Comparison of ENCODE assay signal across 8 cellular contexts in the genomic region with DNA sequence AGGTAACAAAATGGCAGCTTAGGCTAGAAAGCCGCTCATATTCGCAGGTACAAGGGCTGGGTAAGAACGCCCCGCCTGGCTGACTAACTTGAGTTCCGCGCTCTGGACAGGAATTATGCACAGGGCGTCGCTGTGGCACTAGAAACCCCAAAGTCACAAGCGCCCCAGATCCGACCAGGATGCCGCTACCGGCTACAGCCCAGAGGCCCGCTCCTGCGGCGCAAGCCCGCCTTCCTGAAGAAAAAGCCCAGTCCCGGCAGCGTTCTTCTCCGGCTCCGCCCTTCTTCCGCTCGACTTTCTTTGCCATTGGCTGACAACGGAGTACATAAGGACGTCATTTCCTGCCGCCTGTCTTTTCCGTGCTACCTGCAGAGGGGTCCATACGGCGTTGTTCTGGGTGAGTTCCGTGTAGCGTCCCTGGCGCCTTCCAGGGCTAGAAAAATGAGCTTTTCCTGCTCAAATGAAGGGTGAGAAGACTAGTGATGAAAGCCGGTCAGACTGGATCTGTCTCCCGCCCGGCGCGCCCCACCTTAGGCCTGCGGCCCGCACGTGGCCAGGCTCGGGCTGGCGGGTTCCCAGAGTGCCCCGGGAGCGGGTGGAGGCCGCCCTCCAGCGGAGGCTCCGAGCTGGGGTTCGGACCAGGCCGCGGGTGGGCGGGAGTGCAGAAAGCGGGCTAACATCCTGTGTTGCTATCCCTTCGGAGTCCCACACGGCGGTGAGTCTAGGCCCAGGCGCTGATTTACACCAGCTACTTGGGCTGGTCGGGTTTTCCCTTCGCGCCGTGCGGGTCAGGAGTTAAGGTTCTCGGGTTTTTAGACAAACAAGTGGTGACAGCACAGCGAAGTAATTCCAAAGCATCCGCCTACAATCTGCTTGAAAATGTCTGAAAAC. TPM values are rescaled to one million over a fixed set of nuclear protein-coding genes. Genes with fewer than 3 reads are reported as not detected.
A peak's percentile ranks its signal among the peaks of the same experiment; 100 is the strongest.
DNase-seq lines count a peak whose midpoint lies in the region; ATAC-seq and TF ChIP-seq lines count a peak whose summit lies in the region.

Gene RPSA, plus strand, starts transcription at position 353 of the 891 bp plus-strand sequence. CDS start 934 bp downstream, outside the sequence.

- peaks cover 38% of the 10 kb centered on the region for H3K79me2 ChIP-seq in SU-DHL-6 (ENCODE audit: insufficient read depth, low read length)

- peaks cover 7% of the 10 kb centered on the region for H3K4me1 ChIP-seq in thymus (ENCODE audit: control insufficient read depth, insufficient read depth, low read length)

- H2AFZ ChIP-seq in SU-DHL-6 (ENCODE audit: low read depth, low read length, severe bottlenecking): peak within 1 kb of the TSS; percentile 83

- no peaks in the 10 kb centered on the region for H3K9me3 Mint-ChIP-seq in activated naive CD8-positive, alpha-beta T cell treated with anti-CD3 and anti-CD28 coated beads, Interleukin-2, amount 10 ng/mL, durations not matched to agents 7 days and 5 days
- H3K9me3 Mint-ChIP-seq in osteocyte (ENCODE audit: unreplicated experiment): no peaks in the 10 kb centered on the region

- peak within 1 kb of the TSS; percentile 96 for H3K4me3 Mint-ChIP-seq in activated naive CD8-positive, alpha-beta T cell treated with anti-CD3 and anti-CD28 coated beads, Interleukin-2, amount 10 ng/mL, durations not matched to agents 7 days and 5 days
- H3K4me3 Mint-ChIP-seq in osteocyte (ENCODE audit: unreplicated experiment): peak within 1 kb of the TSS; percentile 95

- peak within 1 kb of the TSS; percentile 81 for H3K27ac ChIP-seq in SU-DHL-6 (ENCODE audit: low read depth, low read length)
- H3K27ac ChIP-seq in thymus (ENCODE audit: low read depth): peak within 1 kb of the TSS; percentile 92

- H3K36me3 Mint-ChIP-seq in activated naive CD8-positive, alpha-beta T cell treated with anti-CD3 and anti-CD28 coated beads, Interleukin-2, amount 10 ng/mL, durations not matched to agents 7 days and 5 days: peaks cover 31% of the 10 kb centered on the region
- peaks cover 27% of the 10 kb centered on the region for H3K36me3 Mint-ChIP-seq in osteocyte (ENCODE audit: unreplicated experiment)

- peaks cover 54% of the 10 kb centered on the region for H3F3A ChIP-seq in SU-DHL-6 (ENCODE audit: insufficient read depth)

- H3K4me3 ChIP-seq in SU-DHL-6 (ENCODE audit: insufficient read depth, low read length, poor library complexity, severe bottlenecking): peak within 1 kb of the TSS; percentile 78
- peak within 1 kb of the TSS; percentile 62 for H3K4me3 ChIP-seq in thymus (ENCODE audit: low read length)

- H3K4me2 ChIP-seq in SU-DHL-6 (ENCODE audit: low read depth, low read length, poor library complexity, severe bottlenecking): peak within 1 kb of the TSS; percentile 86

- H3K9me3 ChIP-seq in SU-DHL-6 (ENCODE audit: insufficient read depth, low read length) (no peaks in the 10 kb centered on the region), thymus (ENCODE audit: control insufficient read depth) (no peaks in the 10 kb centered on the region)

- peak within 1 kb of the TSS; percentile 92 for H3K27ac Mint-ChIP-seq in activated naive CD8-positive, alpha-beta T cell treated with anti-CD3 and anti-CD28 coated beads, Interleukin-2, amount 10 ng/mL, durations not matched to agents 7 days and 5 days
- H3K27ac Mint-ChIP-seq in osteocyte (ENCODE audit: unreplicated experiment): peak within 1 kb of the TSS; percentile 96

- intact Hi-C loops in head of caudate nucleus (cut with DNase I): no loop called here

- DNase-seq in NCI-H128 (lab: John Stamatoyannopoulos, UW; ENCODE audit: unreplicated experiment): peak; percentile 85
- peak; percentile 90 for DNase-seq in activated naive CD8-positive, alpha-beta T cell treated with anti-CD3 and anti-CD28 coated beads, Interleukin-2, amount 10 ng/mL, durations not matched to agents 7 days and 5 days
- DNase-seq in head of caudate nucleus: peak; percentile 89 to 99 (median 96)
- peak; percentile 95 for DNase-seq in osteocyte (ENCODE audit: extremely low spot score, unreplicated experiment)

- H4K20me1 ChIP-seq in SU-DHL-6 (ENCODE audit: low read depth, low read length): peaks cover 30% of the 10 kb centered on the region

- peak within 1 kb of the TSS; percentile 88 for H3K9ac ChIP-seq in SU-DHL-6 (ENCODE audit: low read length)

- no peaks in the 10 kb centered on the region for H3K9me2 ChIP-seq in SU-DHL-6 (replicated peaks; ENCODE audit: insufficient read depth, low read length)

- POLR2A ChIA-PET in activated naive CD8-positive, alpha-beta T cell treated with anti-CD3 and anti-CD28 coated beads, Interleukin-2, amount 10 ng/mL, durations not matched to agents 7 days and 5 days (lab: Charles Lee): interaction anchor here (0.6 to 5.9 kb wide), 19 partner anchors 8 to 299 kb away, joined by 3 to 42 read pairs (median 4); partner anchors contain the start of genes GORASP1 and TTC21A

- H3K36me3 ChIP-seq in SU-DHL-6 (ENCODE audit: low read length): peaks cover 38% of the 10 kb centered on the region
- peaks cover 34% of the 10 kb centered on the region for H3K36me3 ChIP-seq in thymus (ENCODE audit: control insufficient read depth, insufficient read depth)

- TF ChIP-seq CTCF in GM12873 (IDR thresholded peaks at IDR 0.05; ENCODE audit: insufficient read depth, low read depth, low read length, missing control alignments): peak; percentile 45
- peak; percentile 29 for TF ChIP-seq CTCF in SU-DHL-6 (IDR thresholded peaks at IDR 0.05; ENCODE audit: insufficient read depth, low read length, poor library complexity, severe bottlenecking)
- peak; percentile 54 for TF ChIP-seq CTCF in osteocyte (IDR thresholded peaks at IDR 0.05)

- H3K27me3 Mint-ChIP-seq in activated naive CD8-positive, alpha-beta T cell treated with anti-CD3 and anti-CD28 coated beads, Interleukin-2, amount 10 ng/mL, durations not matched to agents 7 days and 5 days: no peaks in the 10 kb centered on the region
- H3K27me3 Mint-ChIP-seq in osteocyte (ENCODE audit: unreplicated experiment): no peaks in the 10 kb centered on the region

- under 1% methylated on average over 63 of the region's 63 CpGs for WGBS in thymus

- peak; percentile 92 for ATAC-seq in HG02759 (IDR thresholded peaks at IDR 0.05; ENCODE audit: unreplicated experiment)
- ATAC-seq in activated naive CD8-positive, alpha-beta T cell treated with anti-CD3 and anti-CD28 coated beads, Interleukin-2, amount 10 ng/mL, durations not matched to agents 7 days and 5 days (ENCODE audit: low read depth): peak; percentile 93

- H3K4me1 Mint-ChIP-seq in activated naive CD8-positive, alpha-beta T cell treated with anti-CD3 and anti-CD28 coated beads, Interleukin-2, amount 10 ng/mL, durations not matched to agents 7 days and 5 days: peaks cover 48% of the 10 kb centered on the region
- peaks cover 17% of the 10 kb centered on the region for H3K4me1 Mint-ChIP-seq in osteocyte (ENCODE audit: unreplicated experiment)

- no peaks in the 10 kb centered on the region for H3K27me3 ChIP-seq in SU-DHL-6 (ENCODE audit: low read length)
- no peaks in the 10 kb centered on the region for H3K27me3 ChIP-seq in thymus (ENCODE audit: control insufficient read depth, insufficient read depth)

RNA-seq across cellular contexts. Expression of gene RPSA, which starts in this region (rescaled TPM):
- 1,000 to 10,000 TPM; 1,282 to 1,296 TPM for total RNA-seq in activated naive CD8-positive, alpha-beta T cell treated with anti-CD3 and anti-CD28 coated beads, Interleukin-2, amount 10 ng/mL, durations not matched to agents 7 days and 5 days
- total RNA-seq in osteocyte: 991 and 1,002 TPM in 2 replicates
- 1,490 TPM for polyA plus RNA-seq in thymus

Comparison
In these comparisons a context has a peak if more than half of its experiments do, and no peak if none do; other contexts are left out.
1. Peak in every context shown above with its lines: DNase-seq, ATAC-seq, H3K4me3 ChIP-seq and H3K27ac ChIP-seq.